ENCODE assay signal across 25 cellular contexts in the genomic region with DNA sequence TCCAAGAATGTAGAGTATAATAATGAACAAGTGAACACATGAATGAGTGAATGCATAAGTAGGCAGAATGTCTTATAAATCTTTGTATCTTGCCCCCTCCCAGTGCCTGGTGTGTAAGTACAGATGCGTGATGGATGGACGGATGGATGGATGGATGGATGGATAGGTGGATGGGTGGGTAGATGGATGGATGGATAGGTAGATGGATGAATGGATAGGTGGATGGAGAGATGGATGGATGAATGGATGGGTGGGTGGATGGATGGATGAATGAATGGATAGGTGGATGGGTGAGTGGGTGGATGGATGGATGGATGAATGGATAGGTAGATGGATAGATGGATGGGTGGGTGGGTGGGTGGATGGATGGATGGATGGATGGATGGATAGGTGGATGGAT.
DNase-seq lines count a peak whose midpoint lies in the region; ATAC-seq, FAIRE-seq and TF ChIP-seq lines count a peak whose summit lies in the region.
"Had no signal": no experiment of that assay in that cellular context is flagged by ENCODE, and none has a peak within 500 bp of the region (broad histone marks: within the 10 kb centered on the region; RNA-seq: fewer than 3 reads in every experiment).

No MANE protein-coding gene starts in this region.

- H3K18ac ChIP-seq in H1 (ENCODE audit: extremely low read depth, low read length) (no peak overlapping the region), mesendoderm (ENCODE audit: low read length) (no peak overlapping the region)

- 79% methylated on average over 2 of the region's 2 CpGs; no CpG with 5 or more reads in 1 of the 2 experiments for WGBS in H1 (ENCODE audit: extremely low coverage in 1 of 2, insufficient coverage in 1 of 2, insufficient read length in 1 of 2, insufficient replicate concordance in 2 of 2, low coverage in 1 of 2, low lambda C conversion rate in 2 of 2, missing lambda C conversion rate in 1 of 2), 2 experiments
- WGBS in mesendoderm (ENCODE audit: extremely low coverage, insufficient coverage, low lambda C conversion rate) = 100% methylated on average over 1 of the region's 2 CpGs

- peaks cover 4% of the 10 kb centered on the region for H3K9me3 Mint-ChIP-seq in Calu3 (ENCODE audit: low read depth, unreplicated experiment)
- H3K9me3 Mint-ChIP-seq: CD8-positive, alpha-beta memory T cell had no signal

- no peak overlapping the region for H2AFZ ChIP-seq in H1 (ENCODE audit: low read length)

- H3K23ac ChIP-seq in H1 (ENCODE audit: insufficient read length) (no peak overlapping the region), mesendoderm (ENCODE audit: low read length) (no peak overlapping the region)

- peaks cover 15% of the 10 kb centered on the region for H3K36me3 Mint-ChIP-seq in Calu3 (ENCODE audit: insufficient read depth, unreplicated experiment)
- H3K36me3 Mint-ChIP-seq: CD4-positive, alpha-beta memory T cell; CD8-positive, alpha-beta memory T cell had no signal

- no peaks in the 10 kb centered on the region for H4K20me1 ChIP-seq in H1 (replicated peaks in 1 of 2; ENCODE audit: control insufficient read depth in 1 of 2, insufficient read depth in 2 of 2, low read length in 2 of 2)
- H4K20me1 ChIP-seq: BLaER1 had no signal

- no peak for TF ChIP-seq EP300 in H1 (IDR thresholded peaks at IDR 0.05; ENCODE audit: borderline replicate concordance in 1 of 2, low read depth in 2 of 2, low read length in 2 of 2)

- intact Hi-C loops in Calu3 (cut with micrococcal nuclease; ENCODE audit: unreplicated experiment) = loop anchor here (5.0 kb wide), 3 partner anchors 48 to 88 kb away; partner anchors contain the start of genes CLMN and DICER1

- DNase-seq in Calu3 (no peak), H1 (ENCODE audit: low read depth in 1 of 2, low spot score in 2 of 2) (no peak), mesenteric fat pad (ENCODE audit: low spot score) (peak; percentile 2), mesendoderm (no peak), GDM1 (lab: John Stamatoyannopoulos, UW) (no peak)
- DNase-seq: 8988T; ACHN; BE2C; C1 segment of cervical spinal cord; CD4-positive, alpha-beta memory T cell; CD4-positive, CD25-positive, alpha-beta regulatory T cell; CD8-positive, alpha-beta memory T cell; COR-L47; DMS153; DMS53; DMS79; DND-41; EL; GF-D8 had no signal

- no peaks in the 10 kb centered on the region for H3K36me3 ChIP-seq in HEK293 (ENCODE audit: control insufficient read depth in 2 of 2, insufficient read depth in 1 of 2, low read length in 2 of 2)
- no peaks in the 10 kb centered on the region for H3K36me3 ChIP-seq in H1 (ENCODE audit: control insufficient read depth in 2 of 4, insufficient read depth in 4 of 4, low read length in 3 of 4)
- no peaks in the 10 kb centered on the region for H3K36me3 ChIP-seq in mesendoderm (ENCODE audit: control insufficient read depth, insufficient read depth, low read length)
- H3K36me3 ChIP-seq: BE2C, BLaER1 had no signal

- H2BK20ac ChIP-seq in H1 (ENCODE audit: low read length) = no peak overlapping the region

- H3K27me3 Mint-ChIP-seq in Calu3 (ENCODE audit: unreplicated experiment) = no peaks in the 10 kb centered on the region

- POLR2A ChIA-PET in HEK293 (lab: Yijun Ruan, JAX) = no interaction called here
- POLR2A ChIA-PET in H1 (lab: Charles Lee; ENCODE audit: partially characterized antibody) = no interaction called here

- H3K4me3 ChIP-seq in HEK293 (ENCODE audit: low read depth, low read length) (no peak overlapping the region), H1 (ENCODE audit: extremely low read depth in 1 of 4, insufficient read depth in 2 of 4, low read depth in 3 of 4, low read length in 4 of 4) (no peak overlapping the region), mesendoderm (ENCODE audit: low read length) (no peak overlapping the region)
- H3K4me3 ChIP-seq: BLaER1 had no signal

- no peak for TF ChIP-seq POLR2A in H1 (IDR thresholded peaks at IDR 0.05; ENCODE audit: control extremely low read depth in 1 of 2, low read depth in 2 of 2, low read length in 2 of 2)

- no peak for FAIRE-seq in H1 (lab: Jason Lieb, UNC)
- FAIRE-seq: D721Med had no signal

- H4K8ac ChIP-seq in H1 (ENCODE audit: extremely low read depth, insufficient read depth, low read length) = no peak overlapping the region
- no peak overlapping the region for H4K8ac ChIP-seq in mesendoderm (ENCODE audit: low read depth, low read length)

- BruUV-seq in Calu3 (replicated peaks; lab: Mats Ljungman, UMichigan) = no TSS peak

- H3K4ac ChIP-seq in H1 (replicated peaks; ENCODE audit: insufficient read length, low read depth, low read length) = no peak overlapping the region
- H3K4ac ChIP-seq in mesendoderm (ENCODE audit: low read depth, low read length) = no peak overlapping the region

- H3K23me2 ChIP-seq in H1 (ENCODE audit: low read depth, low read length) = peaks cover 7% of the 10 kb centered on the region; the same call in 1 of the 2 replicates

- H3K4me3 Mint-ChIP-seq in Calu3 (ENCODE audit: low read depth, unreplicated experiment) = no peak overlapping the region
- H3K4me3 Mint-ChIP-seq: CD14-positive monocyte; CD4-positive, alpha-beta memory T cell; CD4-positive, CD25-positive, alpha-beta regulatory T cell; CD8-positive, alpha-beta memory T cell had no signal

- no peaks in the 10 kb centered on the region for H3K79me2 ChIP-seq in H1 (ENCODE audit: control insufficient read depth in 1 of 2, insufficient read depth in 2 of 2, low read length in 2 of 2)
- no peaks in the 10 kb centered on the region for H3K79me2 ChIP-seq in mesendoderm (ENCODE audit: control insufficient read depth, insufficient read depth, low read length)

- no peak overlapping the region for H2AK5ac ChIP-seq in H1 (ENCODE audit: low read depth, low read length)
- H2AK5ac ChIP-seq in mesendoderm (ENCODE audit: low read length) = no peak overlapping the region

- H3K4me1 Mint-ChIP-seq in Calu3 (ENCODE audit: low read depth, unreplicated experiment) = peaks cover 61% of the 10 kb centered on the region
- H3K4me1 Mint-ChIP-seq: CD4-positive, alpha-beta memory T cell; CD4-positive, CD25-positive, alpha-beta regulatory T cell; CD8-positive, alpha-beta memory T cell had no signal

- H3K4me1 ChIP-seq in HEK293 (ENCODE audit: control insufficient read depth, insufficient read depth, low read length) = 0 out of 2 replicates have a peak, but pooled peaks cover 2% of the 10 kb centered on the region
- H3K4me1 ChIP-seq in H1 (replicated peaks in 1 of 4; ENCODE audit: control insufficient read depth in 3 of 4, insufficient read depth in 4 of 4, low read length in 3 of 4) = peaks cover 0 to 5% (median 0%) of the 10 kb centered on the region in 4 experiments; a peak in 1 of 7 replicates
- H3K4me1 ChIP-seq in mesendoderm (ENCODE audit: control insufficient read depth, low read depth, low read length) = peaks cover 15% of the 10 kb centered on the region

- no peak overlapping the region for H2BK5ac ChIP-seq in H1 (ENCODE audit: low read depth, low read length)
- no peak overlapping the region for H2BK5ac ChIP-seq in mesendoderm (ENCODE audit: low read length)

- H3K4me2 ChIP-seq in H1 (ENCODE audit: insufficient read depth in 1 of 2, low read depth in 2 of 2, low read length in 2 of 2) (no peak overlapping the region), mesendoderm (ENCODE audit: low read length) (no peak overlapping the region)

- CTCF ChIA-PET in Calu3 (lab: Charles Lee) (no interaction called here), HEK293 (lab: Yijun Ruan, JAX) (no interaction called here), H1 (lab: Charles Lee; ENCODE audit: partially characterized antibody) (no interaction called here)

- H3K27ac Mint-ChIP-seq in Calu3 (ENCODE audit: unreplicated experiment) = peak overlapping the region; percentile 19
- H3K27ac Mint-ChIP-seq: CD4-positive, CD25-positive, alpha-beta regulatory T cell; CD8-positive, alpha-beta memory T cell had no signal

- no peak overlapping the region for H2BK15ac ChIP-seq in H1 (ENCODE audit: low read length)
- no peak overlapping the region for H2BK15ac ChIP-seq in mesendoderm (replicated peaks; ENCODE audit: low read depth)

- TF ChIP-seq RAD21 in H1 (IDR thresholded peaks at IDR 0.05 in 1 of 2, conservative IDR thresholded peaks at IDR 0.05 in 1 of 2; ENCODE audit: low read depth in 2 of 2, low read length in 2 of 2) = no peak

- H3K56ac ChIP-seq in H1 (replicated peaks; ENCODE audit: insufficient read length, low read depth, low read length) (peak overlapping the region; percentile 55), mesendoderm (ENCODE audit: low read length) (no peak overlapping the region)

- no peak overlapping the region for H4K91ac ChIP-seq in H1 (replicated peaks; ENCODE audit: insufficient read length, low read length)

- H3K27ac ChIP-seq in HEK293 (ENCODE audit: extremely low read depth, low read depth, low read length) (no peak overlapping the region), H1 (ENCODE audit: low read depth, low read length) (no peak overlapping the region), mesendoderm (ENCODE audit: low read depth, low read length) (no peak overlapping the region)
- H3K27ac ChIP-seq: BLaER1 had no signal

- H2BK120ac ChIP-seq in H1 (replicated peaks; ENCODE audit: low read depth, low read length) (no peak overlapping the region), mesendoderm (ENCODE audit: low read depth, low read length) (no peak overlapping the region)

- no peak overlapping the region for H3K14ac ChIP-seq in H1 (ENCODE audit: insufficient read length)

- H3K79me1 ChIP-seq in H1 (ENCODE audit: low read depth, low read length) (no peaks in the 10 kb centered on the region), mesendoderm (ENCODE audit: low read length) (no peaks in the 10 kb centered on the region)

- TF ChIP-seq CTCF in Calu3 (IDR thresholded peaks at IDR 0.05; ENCODE audit: unreplicated experiment) (no peak), HEK293 (tag by site-specific recombination; IDR thresholded peaks at IDR 0.05) (no peak), H1 (IDR thresholded peaks at IDR 0.05; ENCODE audit: control extremely low read depth in 1 of 3, insufficient read depth in 1 of 3, low read depth in 1 of 3, low read length in 3 of 3) (no peak)

- H2BK12ac ChIP-seq in H1 (ENCODE audit: low read depth, low read length) = no peak overlapping the region

- no peak overlapping the region for H3K9ac ChIP-seq in H1 (replicated peaks in 1 of 4; ENCODE audit: extremely low read depth in 1 of 4, low read depth in 3 of 4, low read length in 3 of 4)
- no peak overlapping the region for H3K9ac ChIP-seq in mesendoderm (ENCODE audit: low read length)
- H3K9ac ChIP-seq: BLaER1 had no signal

- ATAC-seq in GM21529 (IDR thresholded peaks at IDR 0.05; ENCODE audit: unreplicated experiment) = no peak
- no peak for ATAC-seq in GM18907 (IDR thresholded peaks at IDR 0.05; ENCODE audit: unreplicated experiment)

- no peak overlapping the region for H4K5ac ChIP-seq in H1 (ENCODE audit: insufficient read length, low read depth, low read length)
- no peak overlapping the region for H4K5ac ChIP-seq in mesendoderm (ENCODE audit: low read length)

- no peaks in the 10 kb centered on the region for H3K9me3 ChIP-seq in HEK293 (ENCODE audit: control insufficient read depth, insufficient read depth, low read depth, low read length)
- no peaks in the 10 kb centered on the region for H3K9me3 ChIP-seq in H1 (ENCODE audit: insufficient read depth in 2 of 2, low read depth in 1 of 2, low read length in 1 of 2)
- H3K9me3 ChIP-seq: BE2C, BLaER1 had no signal

- H3K27me3 ChIP-seq in H1 (replicated peaks in 1 of 4; ENCODE audit: control insufficient read depth in 3 of 4, extremely low read depth in 1 of 4, insufficient read depth in 3 of 4, low read length in 3 of 4) (no peaks in the 10 kb centered on the region), mesendoderm (ENCODE audit: insufficient read depth, low read length, poor library complexity) (no peaks in the 10 kb centered on the region)
- H3K27me3 ChIP-seq: BE2C, BLaER1 had no signal
